Comparison of ENCODE assay signal across 22 cellular contexts in genomic region chr1:172885411-172885810, GRCh38.
DNase-seq lines count a peak whose midpoint lies in the region; ATAC-seq and TF ChIP-seq lines count a peak whose summit lies in the region.
"Had no signal": no experiment of that assay in that cellular context is flagged by ENCODE, and none has a peak within 500 bp of the region (broad histone marks: within the 10 kb centered on the region; RNA-seq: fewer than 3 reads in every experiment).

No MANE protein-coding gene starts in this region.

- ATAC-seq in IMR-90 (ENCODE audit: low read depth), result no peak
- no peak for ATAC-seq in GM18519 (IDR thresholded peaks at IDR 0.05; ENCODE audit: low FRiP score, unreplicated experiment)
- no peak for ATAC-seq in heart left ventricle

- H4K91ac ChIP-seq in IMR-90 (ENCODE audit: insufficient read depth, low read depth, low read length), result no peak overlapping the region

- no peak overlapping the region for H3K4me2 ChIP-seq in IMR-90 (ENCODE audit: low read depth, low read length)
- H3K4me2 ChIP-seq in osteoblast (ENCODE audit: insufficient read depth, low read length), result peak overlapping the region; percentile 29

- TF ChIP-seq POLR2A in IMR-90 (IDR thresholded peaks at IDR 0.05; ENCODE audit: low read depth, low read length), result no peak
- no peak for TF ChIP-seq POLR2A in heart left ventricle (IDR thresholded peaks at IDR 0.05)

- H3K36me3 Mint-ChIP-seq in Caco-2 (ENCODE audit: insufficient read depth, unreplicated experiment), result peaks cover 7% of the 10 kb centered on the region
- H3K36me3 Mint-ChIP-seq: CD4-positive, CD25-positive, alpha-beta regulatory T cell; IgD-negative memory B cell had no signal

- H3K79me2 ChIP-seq in osteoblast (ENCODE audit: insufficient read depth, low read length), result no peaks in the 10 kb centered on the region

- TF ChIP-seq CTCF in Caco-2 (IDR thresholded peaks at IDR 0.05; ENCODE audit: insufficient read depth in 1 of 2, low read depth in 1 of 2, low read length in 1 of 2, severe bottlenecking in 1 of 2, unreplicated experiment in 1 of 2) (no peak), IMR-90 (conservative IDR thresholded peaks at IDR 0.05; ENCODE audit: low read depth, low read length) (no peak), osteoblast (IDR thresholded peaks at IDR 0.05; ENCODE audit: extremely low read depth, low read depth, low read length) (no peak), heart left ventricle (IDR thresholded peaks at IDR 0.05) (no peak)

- peak overlapping the region; percentile 63; the same call in 1 of the 2 replicates for H4K5ac ChIP-seq in IMR-90 (ENCODE audit: low read depth, low read length)

- no peak for TF ChIP-seq RAD21 in IMR-90 (IDR thresholded peaks at IDR 0.05; ENCODE audit: low read length)

- dilution Hi-C loops in IMR-90 (cut with HindIII; ENCODE audit: low sequenced_read_pairs, unreplicated experiment), result no loop called here

- peak overlapping the region in 1 of 2 experiments; percentile 17; a peak in 1 of 4 replicates for H4K8ac ChIP-seq in IMR-90 (ENCODE audit: low read depth in 2 of 2, low read length in 2 of 2)

- H3K4me1 ChIP-seq in Caco-2 (peaks cover 37% of the 10 kb centered on the region), IMR-90 (ENCODE audit: control insufficient read depth, insufficient read depth, low read length) (peaks cover 11% of the 10 kb centered on the region), osteoblast (ENCODE audit: insufficient read depth, low read length) (peaks cover 41% of the 10 kb centered on the region), heart left ventricle (peaks cover 0 to 10% (median 0%) of the 10 kb centered on the region in 12 donors)

- H3K18ac ChIP-seq in IMR-90 (ENCODE audit: low read depth, low read length), result peak overlapping the region; percentile 61; the same call in 1 of the 2 replicates

- H2AFZ ChIP-seq in IMR-90 (replicated peaks; ENCODE audit: low read length, poor library complexity), result no peak overlapping the region
- H2AFZ ChIP-seq in osteoblast (ENCODE audit: low read length), result no peak overlapping the region

- POLR2A ChIA-PET in Caco-2 (lab: Charles Lee), result no interaction called here
- POLR2A ChIA-PET in IMR-90 (lab: Charles Lee; ENCODE audit: unreplicated experiment), result no interaction called here

- H2BK15ac ChIP-seq in IMR-90 (ENCODE audit: low read depth, low read length), result peak overlapping the region; percentile 83; the same call in 1 of the 3 replicates

- H3K4me3 ChIP-seq in Caco-2 (ENCODE audit: low read depth, low read length) (no peak overlapping the region), IMR-90 (ENCODE audit: insufficient read depth, low read depth, low read length) (no peak overlapping the region), osteoblast (ENCODE audit: insufficient read depth, low read length) (no peak overlapping the region), heart left ventricle (no peak overlapping the region)
- H3K4me3 ChIP-seq: SK-N-MC had no signal

- intact Hi-C loops in Caco-2 (cut with micrococcal nuclease; ENCODE audit: unreplicated experiment), result loop anchor here (5.0 to 10.0 kb wide), 2 partner anchors 89 to 237 kb away; no protein-coding TSS in a partner anchor
- intact Hi-C loops in IMR-90 (cut with micrococcal nuclease), result no loop called here
- intact Hi-C loops in heart left ventricle (cut with DNase I), result no loop called here

- H3K56ac ChIP-seq in IMR-90 (ENCODE audit: extremely low read depth, insufficient read depth, low read length), result no peak overlapping the region

- peaks cover 32% of the 10 kb centered on the region for H3K4me1 Mint-ChIP-seq in Caco-2 (ENCODE audit: low read depth, unreplicated experiment)

- no peak overlapping the region for H3K27ac ChIP-seq in IMR-90 (ENCODE audit: insufficient read depth, low read length)
- peak overlapping the region; percentile 73 for H3K27ac ChIP-seq in osteoblast (ENCODE audit: low read depth, low read length)
- H3K27ac ChIP-seq in heart left ventricle, result no peak overlapping the region
- H3K27ac ChIP-seq: HL-60, SK-N-MC, WERI-Rb-1 had no signal

- peaks cover 7% of the 10 kb centered on the region; the same call in 1 of the 2 replicates for H3K9me1 ChIP-seq in IMR-90 (ENCODE audit: insufficient read depth, low read length)

- H3K79me1 ChIP-seq in IMR-90 (ENCODE audit: low read depth in 1 of 2, low read length in 2 of 2), result no peaks in the 10 kb centered on the region

- peaks cover 16% of the 10 kb centered on the region for H3K9me3 Mint-ChIP-seq in Caco-2 (ENCODE audit: unreplicated experiment)
- H3K9me3 Mint-ChIP-seq: activated CD4-positive, alpha-beta T cell treated with anti-CD3 and anti-CD28 coated beads, Interleukin-2, amount 10 ng/mL, durations not matched to agents 7 days and 5 days; IgD-negative memory B cell had no signal

- BruUV-seq in Caco-2 (replicated peaks; lab: Mats Ljungman, UMichigan), result no TSS peak
- BruUV-seq in IMR-90 (replicated peaks; lab: Mats Ljungman, UMichigan), result no TSS peak

- CTCF ChIA-PET in Caco-2 (lab: Charles Lee), result no interaction called here
- CTCF ChIA-PET in IMR-90 (lab: Yijun Ruan, JAX), result no interaction called here

- H4K20me1 ChIP-seq in IMR-90 (ENCODE audit: insufficient read depth, low read length), result no peaks in the 10 kb centered on the region
- H4K20me1 ChIP-seq in osteoblast (ENCODE audit: insufficient read depth, low read length), result no peaks in the 10 kb centered on the region

- 0 out of 2 replicates have a peak overlapping the region, but pooled peaks have one; percentile 22 for H3K14ac ChIP-seq in IMR-90 (replicated peaks; ENCODE audit: low read depth, low read length)

- H3K4ac ChIP-seq in IMR-90 (ENCODE audit: low read depth, low read length), result no peak overlapping the region; the same call in 1 of the 2 replicates

- H3K27ac Mint-ChIP-seq in Caco-2 (ENCODE audit: unreplicated experiment), result peak overlapping the region; percentile 80
- H3K27ac Mint-ChIP-seq: activated CD4-positive, alpha-beta T cell treated with anti-CD3 and anti-CD28 coated beads, Interleukin-2, amount 10 ng/mL, durations not matched to agents 7 days and 5 days; activated naive CD8-positive, alpha-beta T cell; CD4-positive, CD25-positive, alpha-beta regulatory T cell; IgD-negative memory B cell; naive B cell; T-helper 2 cell treated with Interferon-gamma antibody and Interleukin-4, amounts not matched to agents 5 μg/mL and 100 μg/mL, for 36 hours had no signal

- DNase-seq in Caco-2 (no peak), IMR-90 (no peak), dedifferentiated amniotic fluid mesenchymal stem cell (ENCODE audit: extremely low spot score) (peak; percentile 36), osteoblast (ENCODE audit: insufficient read length, low spot score, missing footprints) (peak; percentile 5), NCI-H2196 (lab: John Stamatoyannopoulos, UW; ENCODE audit: unreplicated experiment) (no peak), heart left ventricle (no peak), hepatic stellate cell (ENCODE audit: low spot score) (no peak)
- DNase-seq: activated CD4-positive, alpha-beta T cell treated with anti-CD3 and anti-CD28 coated beads, Interleukin-2, amount 10 ng/mL, durations not matched to agents 7 days and 5 days; CD4-positive, CD25-positive, alpha-beta regulatory T cell; effector CD8-positive, alpha-beta T cell; mesenchymal stem cell; MM.1S; naive B cell; NCI-H1436 treated with DMSO at 0.1 percent for 48 hours; trophoblast cell; WERI-Rb-1 had no signal

- in situ Hi-C loops in IMR-90 (cut with MboI; ENCODE audit: low sequenced_read_pairs), result no loop called here

- no peak overlapping the region; the same call in 1 of the 2 replicates for H2AK5ac ChIP-seq in IMR-90 (ENCODE audit: low read depth, low read length)

- H3K9me3 ChIP-seq in Caco-2, result peaks cover 5% of the 10 kb centered on the region
- no peaks in the 10 kb centered on the region for H3K9me3 ChIP-seq in IMR-90 (ENCODE audit: control insufficient read depth, insufficient read depth, low read length)
- H3K9me3 ChIP-seq in osteoblast (ENCODE audit: low read depth, low read length), result no peaks in the 10 kb centered on the region
- no peaks in the 10 kb centered on the region for H3K9me3 ChIP-seq in heart left ventricle

- no peak overlapping the region for H3K9ac ChIP-seq in IMR-90 (ENCODE audit: low read depth, low read length)

- no peaks in the 10 kb centered on the region for H3K27me3 Mint-ChIP-seq in Caco-2 (ENCODE audit: insufficient read depth, unreplicated experiment)
- H3K27me3 Mint-ChIP-seq: activated naive CD8-positive, alpha-beta T cell; naive B cell had no signal

- H2BK5ac ChIP-seq in IMR-90 (ENCODE audit: low read depth, low read length, poor library complexity, severe bottlenecking), result no peak overlapping the region

- no peak overlapping the region for H2AK9ac ChIP-seq in IMR-90 (replicated peaks; ENCODE audit: low read depth, low read length, poor library complexity)

- peak overlapping the region; percentile 25; the same call in 1 of the 2 replicates for H2BK120ac ChIP-seq in IMR-90 (ENCODE audit: low read depth, low read length)

- H3K27me3 ChIP-seq in Caco-2 (replicated peaks; ENCODE audit: control insufficient read depth, insufficient read depth, low read length) (no peaks in the 10 kb centered on the region), IMR-90 (ENCODE audit: control insufficient read depth, insufficient read depth, low read length) (no peaks in the 10 kb centered on the region), osteoblast (ENCODE audit: insufficient read depth, low read length) (no peaks in the 10 kb centered on the region), heart left ventricle (peaks cover 0 to 5% (median 0%) of the 10 kb centered on the region in 9 donors)

- H3K4me3 Mint-ChIP-seq in Caco-2 (ENCODE audit: unreplicated experiment), result no peak overlapping the region
- H3K4me3 Mint-ChIP-seq: activated CD4-positive, alpha-beta T cell treated with anti-CD3 and anti-CD28 coated beads, Interleukin-2, amount 10 ng/mL, durations not matched to agents 7 days and 5 days; activated naive CD8-positive, alpha-beta T cell; CD4-positive, CD25-positive, alpha-beta regulatory T cell; naive B cell; T-helper 2 cell treated with Interferon-gamma antibody and Interleukin-4, amounts not matched to agents 5 μg/mL and 100 μg/mL, for 36 hours had no signal

- peak overlapping the region; percentile 58; the same call in 1 of the 2 replicates for H2BK20ac ChIP-seq in IMR-90 (ENCODE audit: low read depth, low read length)

- no peak overlapping the region for H3K23ac ChIP-seq in IMR-90 (ENCODE audit: low read depth, low read length)

- H3K36me3 ChIP-seq in Caco-2 (ENCODE audit: control insufficient read depth, insufficient read depth, low read length), result no peaks in the 10 kb centered on the region
- H3K36me3 ChIP-seq in IMR-90 (ENCODE audit: control insufficient read depth, insufficient read depth, low read length), result no peaks in the 10 kb centered on the region
- H3K36me3 ChIP-seq in osteoblast (ENCODE audit: insufficient read depth, low read length), result no peaks in the 10 kb centered on the region
- no peaks in the 10 kb centered on the region for H3K36me3 ChIP-seq in heart left ventricle
- H3K36me3 ChIP-seq: WERI-Rb-1 had no signal

TF ChIP-seq in IMR-90, 13 proteins besides CTCF, POLR2A, EP300 and RAD21:
- no peak for TF ChIP-seq SMC3 (IDR thresholded peaks at IDR 0.05; ENCODE audit: low read depth, low read length)

Comparison
In these comparisons a context has a peak if more than half of its experiments do, and no peak if none do; other contexts are left out.
1. DNase-seq: peak in dedifferentiated amniotic fluid mesenchymal stem cell (single experiment) and osteoblast (single experiment); none in Caco-2 (0 of 2), IMR-90 (single experiment), NCI-H2196 (single experiment), heart left ventricle (0 of 5) and hepatic stellate cell (single experiment).